In genomic region chr9:126697350-126697749, GRCh38 we compare ENCODE assay signal across 19 cellular contexts.
"Had no signal": no experiment of that assay in that cellular context is flagged by ENCODE, and none has a peak within 500 bp of the region (broad histone marks: within the 10 kb centered on the region; RNA-seq: fewer than 3 reads in every experiment).

No MANE protein-coding gene starts in this region.

- H3K4me3 Mint-ChIP-seq: activated CD4-positive, alpha-beta T cell treated with anti-CD3 and anti-CD28 coated beads, Interleukin-2, amount 10 ng/mL, durations not matched to agents 24 days and 14 days; activated T-cell treated with anti-CD3 and anti-CD28 coated beads, Interleukin-2, amount 50 U/mL, for 72 hours; dendritic cell treated with granulocyte-macrophage colony-stimulating factor and Interleukin-4, amounts not matched to agents 40 ng/mL and 50 ng/mL, for 4 days; nephron; stimulated activated naive CD8-positive, alpha-beta T cell treated with anti-CD3 and anti-CD28 coated beads, Interleukin-15, Interleukin-2, amounts not matched to agents 100 ng/mL and 50 ng/mL, for 24 hours; WTC11 had no signal

- H3K9me3 Mint-ChIP-seq: activated CD4-positive, alpha-beta T cell treated with anti-CD3 and anti-CD28 coated beads, Interleukin-2, amount 10 ng/mL, durations not matched to agents 24 days and 14 days; activated T-cell treated with anti-CD3 and anti-CD28 coated beads, Interleukin-2, amount 50 U/mL, for 72 hours; dendritic cell treated with granulocyte-macrophage colony-stimulating factor and Interleukin-4, amounts not matched to agents 40 ng/mL and 50 ng/mL, for 4 days; nephron; stimulated activated naive CD8-positive, alpha-beta T cell treated with anti-CD3 and anti-CD28 coated beads, Interleukin-15, Interleukin-2, amounts not matched to agents 100 ng/mL and 50 ng/mL, for 24 hours; WTC11 had no signal

- H3K36me3 Mint-ChIP-seq: WTC11 had no signal

- ATAC-seq: activated T-cell treated with anti-CD3 and anti-CD28 coated beads, Interleukin-2, amount 50 U/mL, for 72 hours; left colon; WTC11 had no signal

- H3K4me3 ChIP-seq: breast epithelium, lung, prostate gland, right atrium auricular region, tibial nerve, uterus had no signal

- H3K36me3 ChIP-seq: breast epithelium, prostate gland, right atrium auricular region, tibial nerve, uterus had no signal

- FAIRE-seq: astrocyte, TTC549 had no signal

- H3K27me3 ChIP-seq: right atrium auricular region, uterus had no signal

- H3K4me1 Mint-ChIP-seq: activated CD4-positive, alpha-beta T cell treated with anti-CD3 and anti-CD28 coated beads, Interleukin-2, amount 10 ng/mL, durations not matched to agents 24 days and 14 days; nephron; WTC11 had no signal

- H3K27ac Mint-ChIP-seq: activated CD4-positive, alpha-beta T cell treated with anti-CD3 and anti-CD28 coated beads, Interleukin-2, amount 10 ng/mL, durations not matched to agents 24 days and 14 days; activated T-cell treated with anti-CD3 and anti-CD28 coated beads, Interleukin-2, amount 50 U/mL, for 72 hours; dendritic cell treated with granulocyte-macrophage colony-stimulating factor and Interleukin-4, amounts not matched to agents 40 ng/mL and 50 ng/mL, for 4 days; nephron; stimulated activated naive CD8-positive, alpha-beta T cell treated with anti-CD3 and anti-CD28 coated beads, Interleukin-15, Interleukin-2, amounts not matched to agents 100 ng/mL and 50 ng/mL, for 24 hours; WTC11 had no signal

- DNase-seq: activated CD4-positive, alpha-beta T cell treated with anti-CD3 and anti-CD28 coated beads, Interleukin-2, amount 10 ng/mL, durations not matched to agents 24 days and 14 days; activated effector memory CD4-positive, alpha-beta T cell treated with anti-CD3 and anti-CD28 coated beads, Interleukin-2, amount 50 U/mL, for 16 hours; activated naive CD4-positive, alpha-beta T cell treated with anti-CD3 and anti-CD28 coated beads, Interleukin-2, amount 50 U/mL, for 16 hours; activated T-cell treated with anti-CD3 and anti-CD28 coated beads, Interleukin-2, amount 50 U/mL, for 72 hours; cerebellar nuclear complex; effector memory CD4-positive, alpha-beta T cell; uterus had no signal

- H3K27ac ChIP-seq: breast epithelium, prostate gland, right atrium auricular region, tibial nerve, uterus had no signal

- H3K9me3 ChIP-seq: breast epithelium, prostate gland, right atrium auricular region, tibial nerve, uterus had no signal

- H3K4me1 ChIP-seq: breast epithelium, prostate gland, right atrium auricular region, tibial nerve, uterus had no signal
